ENCODE assay signal across 25 cellular contexts in genomic region chr14:95061317-95062093, GRCh38.
"Had no signal": no experiment of that assay in that cellular context is flagged by ENCODE, and none has a peak within 500 bp of the region (broad histone marks: within the 10 kb centered on the region; RNA-seq: fewer than 3 reads in every experiment).

No MANE protein-coding gene starts in this region.

- H3K27ac Mint-ChIP-seq: activated CD4-positive, alpha-beta T cell treated with anti-CD3 and anti-CD28 coated beads for 36 hours; activated naive CD4-positive, alpha-beta T cell treated with anti-CD3 and anti-CD28 coated beads, Interleukin-2, amount 50 U/mL, for 24 hours; progenitor cell of endocrine pancreas; T-helper 1 cell treated with Interleukin-12 subunit alpha and Interleukin-12 subunit beta and Interleukin-4 antibody, amounts not matched to agents 30 μg/mL and 1 μg/mL, for 36 hours; WTC11 had no signal

- DNase-seq: activated CD4-positive, alpha-beta T cell treated with anti-CD3 and anti-CD28 coated beads for 36 hours; activated CD4-positive, alpha-beta T cell treated with anti-CD3 and anti-CD28 coated beads, Interleukin-2, amount 50 U/mL, for 4 hours; activated gamma-delta T cell treated with Interleukin-2 at 50 U/mL for 16 hours; anterior cingulate cortex; brain microvascular endothelial cell; colonic mucosa; effector memory CD8-positive, alpha-beta T cell; glutamatergic neuron; left ventricle myocardium superior; retina; spleen; stimulated activated CD4-positive, alpha-beta T cell treated with anti-CD3 and anti-CD28 coated beads, Interleukin-4, amount 100 ng/mL, for 1 hour; stimulated activated naive CD4-positive, alpha-beta T cell treated with Interleukin-2 at 50 U/mL for 16 hours; substantia nigra; T1000; thyroid gland had no signal

- H3K4me3 ChIP-seq: colonic mucosa, dorsolateral prefrontal cortex, esophagus muscularis mucosa, hepatocyte, spleen, thyroid gland had no signal

- H3K4me2 ChIP-seq: hepatocyte had no signal

- H3K27me3 Mint-ChIP-seq: activated CD4-positive, alpha-beta T cell treated with anti-CD3 and anti-CD28 coated beads for 36 hours; activated naive CD4-positive, alpha-beta T cell treated with anti-CD3 and anti-CD28 coated beads, Interleukin-2, amount 50 U/mL, for 24 hours; central memory CD8-positive, alpha-beta T cell; effector memory CD8-positive, alpha-beta T cell had no signal

- H3K9me3 Mint-ChIP-seq: activated naive CD4-positive, alpha-beta T cell treated with anti-CD3 and anti-CD28 coated beads, Interleukin-2, amount 50 U/mL, for 24 hours; central memory CD8-positive, alpha-beta T cell; effector memory CD8-positive, alpha-beta T cell; neural crest cell; T-helper 1 cell treated with Interleukin-12 subunit alpha and Interleukin-12 subunit beta and Interleukin-4 antibody, amounts not matched to agents 30 μg/mL and 1 μg/mL, for 36 hours; WTC11 had no signal

- H3K4me1 ChIP-seq: colonic mucosa, esophagus muscularis mucosa, spleen had no signal

- H3K4me3 Mint-ChIP-seq: activated CD4-positive, alpha-beta T cell treated with anti-CD3 and anti-CD28 coated beads for 36 hours; activated naive CD4-positive, alpha-beta T cell treated with anti-CD3 and anti-CD28 coated beads, Interleukin-2, amount 50 U/mL, for 24 hours; central memory CD8-positive, alpha-beta T cell; effector memory CD8-positive, alpha-beta T cell; neural crest cell; T-helper 1 cell treated with Interleukin-12 subunit alpha and Interleukin-12 subunit beta and Interleukin-4 antibody, amounts not matched to agents 30 μg/mL and 1 μg/mL, for 36 hours; WTC11 had no signal

- H3K27me3 ChIP-seq: brain microvascular endothelial cell, colonic mucosa, esophagus muscularis mucosa, hepatocyte, thyroid gland had no signal

- H3K36me3 ChIP-seq: brain microvascular endothelial cell, colonic mucosa, esophagus muscularis mucosa, spleen, thyroid gland had no signal

- H3K36me3 Mint-ChIP-seq: activated naive CD4-positive, alpha-beta T cell treated with anti-CD3 and anti-CD28 coated beads, Interleukin-2, amount 50 U/mL, for 24 hours; WTC11 had no signal

- H3K4me1 Mint-ChIP-seq: activated CD4-positive, alpha-beta T cell treated with anti-CD3 and anti-CD28 coated beads for 36 hours; activated naive CD4-positive, alpha-beta T cell treated with anti-CD3 and anti-CD28 coated beads, Interleukin-2, amount 50 U/mL, for 24 hours; neural crest cell; WTC11 had no signal

- H3K9me3 ChIP-seq: colonic mucosa, esophagus muscularis mucosa, spleen, thyroid gland had no signal

- ATAC-seq: activated CD4-positive, alpha-beta T cell treated with anti-CD3 and anti-CD28 coated beads for 36 hours; effector memory CD8-positive, alpha-beta T cell; left ventricle myocardium superior; WTC11 had no signal

- H3K27ac ChIP-seq: brain microvascular endothelial cell, colonic mucosa, dorsolateral prefrontal cortex, esophagus muscularis mucosa, hepatocyte, spleen, thyroid gland had no signal

- H3K79me2 ChIP-seq: hepatocyte had no signal

- H2AFZ ChIP-seq: hepatocyte had no signal
